In the genomic region with DNA sequence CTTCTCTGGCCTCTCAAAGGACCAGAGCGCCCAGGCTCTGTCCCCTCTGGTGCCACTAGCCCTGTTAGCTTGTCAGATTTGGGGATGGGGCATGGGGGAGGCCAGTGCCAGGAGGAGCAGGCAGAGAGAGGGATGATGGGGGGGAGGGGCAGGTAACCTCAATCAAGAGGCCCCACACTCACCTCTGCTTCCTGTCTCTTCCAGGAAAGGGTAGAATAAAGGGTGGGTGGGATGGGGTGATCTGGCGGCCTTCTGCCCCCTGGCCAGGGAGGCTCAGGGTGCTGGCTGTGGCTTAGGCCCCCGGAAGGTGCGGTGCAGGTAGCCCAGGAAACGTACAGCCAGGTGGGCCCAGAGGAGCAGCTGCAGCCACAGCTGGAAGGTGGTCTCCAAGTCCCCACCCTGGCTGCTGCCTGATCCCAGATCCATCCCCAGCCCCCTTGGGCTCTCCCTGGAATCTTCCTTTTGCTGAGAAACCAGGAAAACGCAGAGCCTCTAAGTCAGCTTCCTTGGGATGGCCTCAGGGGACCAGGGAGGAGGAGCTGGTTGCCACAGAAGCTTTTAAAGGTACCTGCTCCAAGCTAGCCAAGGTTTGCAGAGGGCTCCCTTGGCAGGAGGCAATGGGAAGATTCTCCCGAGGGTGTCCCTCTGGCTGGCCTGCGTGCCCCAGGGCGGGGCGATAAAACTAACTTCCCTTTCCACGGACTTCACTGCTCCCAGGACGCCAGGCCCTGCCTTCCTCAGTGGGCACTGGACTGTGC, we compare ENCODE assay signal across 11 cellular contexts. TPM values are rescaled to one million over a fixed set of nuclear protein-coding genes. Genes with fewer than 3 reads are reported as not detected.
DNase-seq lines count a peak whose midpoint lies in the region; ATAC-seq and TF ChIP-seq lines count a peak whose summit lies in the region.
"Had no signal": no experiment of that assay in that cellular context is flagged by ENCODE, and none has a peak within 500 bp of the region (broad histone marks: within the 10 kb centered on the region; RNA-seq: fewer than 3 reads in every experiment).

No MANE protein-coding gene starts in this region.

- no peaks in the 10 kb centered on the region for H3K27me3 Mint-ChIP-seq in MCF 10A (ENCODE audit: insufficient read depth, unreplicated experiment)

- peaks cover 2% of the 10 kb centered on the region for H3K79me1 ChIP-seq in neuronal stem cell (ENCODE audit: low read depth, low read length)

- no peak overlapping the region for H4K91ac ChIP-seq in neuronal stem cell (ENCODE audit: low read depth, low read length, poor library complexity)

- no peak overlapping the region for H3K27ac Mint-ChIP-seq in MCF 10A (ENCODE audit: low read depth, unreplicated experiment)

- no peak overlapping the region for H3K9ac ChIP-seq in neuronal stem cell (ENCODE audit: low read depth, low read length, poor library complexity)

- no peak overlapping the region for H3K4me3 Mint-ChIP-seq in MCF 10A (ENCODE audit: unreplicated experiment)

- peak overlapping the region; percentile 85 to 93 for H3K27ac ChIP-seq in breast epithelium
- H3K27ac ChIP-seq in neuronal stem cell (replicated peaks; ENCODE audit: low read length): no peak overlapping the region

- H3K27me3 ChIP-seq in breast epithelium (no peaks in the 10 kb centered on the region), neuronal stem cell (ENCODE audit: control insufficient read depth in 3 of 3, insufficient read depth in 3 of 3, low read depth in 1 of 3, low read length in 3 of 3) (no peaks in the 10 kb centered on the region)

- H2AK5ac ChIP-seq in neuronal stem cell (ENCODE audit: low read depth, low read length): no peak overlapping the region

- peak overlapping the region; percentile 19 to 61 (median 32) for H3K4me3 ChIP-seq in breast epithelium
- peak overlapping the region; percentile 39 for H3K4me3 ChIP-seq in fibroblast of the aortic adventitia (ENCODE audit: low read depth, low read length)
- H3K4me3 ChIP-seq in neuronal stem cell (ENCODE audit: low read length in 2 of 2): no peak overlapping the region

- H2BK120ac ChIP-seq in neuronal stem cell (ENCODE audit: low read depth, low read length): no peak overlapping the region

- no peak overlapping the region for H2AFZ ChIP-seq in neuronal stem cell (ENCODE audit: low read length)

- no peaks in the 10 kb centered on the region for H3K9me3 ChIP-seq in breast epithelium
- no peaks in the 10 kb centered on the region for H3K9me3 ChIP-seq in neuronal stem cell (replicated peaks in 1 of 2; ENCODE audit: control insufficient read depth in 2 of 2, insufficient read depth in 1 of 2, low read depth in 1 of 2, low read length in 2 of 2)

- H3K9me3 Mint-ChIP-seq in MCF 10A (ENCODE audit: unreplicated experiment): no peaks in the 10 kb centered on the region

- TF ChIP-seq CTCF in breast epithelium (IDR thresholded peaks at IDR 0.05) (no peak), MCF 10A (IDR thresholded peaks at IDR 0.05; ENCODE audit: unreplicated experiment) (no peak), fibroblast of the aortic adventitia (IDR thresholded peaks at IDR 0.05; ENCODE audit: insufficient read depth, low read length) (no peak)

- H3K36me3 ChIP-seq in breast epithelium: no peaks in the 10 kb centered on the region
- peaks cover 0 to 3% of the 10 kb centered on the region in 2 donors for H3K36me3 ChIP-seq in neuronal stem cell (replicated peaks in 1 of 2; ENCODE audit: control insufficient read depth in 2 of 2, insufficient read depth in 2 of 2, low read length in 2 of 2)

- WGBS in neuronal stem cell (ENCODE audit: extremely low coverage in 2 of 2, insufficient read length in 2 of 2, insufficient replicate concordance in 1 of 2), 2 donors: no CpG with 5 or more reads among the region's 12 CpGs

- no TSS peak for BruUV-seq in MCF 10A (replicated peaks; lab: Mats Ljungman, UMichigan)

- ATAC-seq in GM18502 (IDR thresholded peaks at IDR 0.05; ENCODE audit: poor library complexity, unreplicated experiment): no peak
- no peak for ATAC-seq in HG03095 (IDR thresholded peaks at IDR 0.05; ENCODE audit: unreplicated experiment)

- H3K23ac ChIP-seq in neuronal stem cell (ENCODE audit: low read depth, low read length, poor library complexity): no peak overlapping the region

- peaks cover 15% of the 10 kb centered on the region for H3K36me3 Mint-ChIP-seq in MCF 10A (ENCODE audit: insufficient read depth, unreplicated experiment)

- POLR2A ChIA-PET in MCF 10A (lab: Yijun Ruan, JAX): no interaction called here

- H3K4ac ChIP-seq in neuronal stem cell (ENCODE audit: low read length): no peak overlapping the region

- DNase-seq in breast epithelium (ENCODE audit: low spot score in 2 of 2) (no peak), MCF 10A (ENCODE audit: unreplicated experiment) (no peak), fibroblast of the aortic adventitia (ENCODE audit: low read depth) (peak; percentile 39), neuronal stem cell (ENCODE audit: low spot score) (no peak), 8988T (no peak), NCI-H446 (lab: John Stamatoyannopoulos, UW) (no peak)
- DNase-seq: activated CD4-positive, CD25-positive, alpha-beta regulatory T cell; activated naive CD4-positive, alpha-beta T cell treated with Interleukin-2 at 50 U/mL for 16 hours; stimulated activated CD4-positive, alpha-beta T cell treated with anti-CD3 and anti-CD28 coated beads, Interleukin-12 subunit alpha, Interleukin-12 subunit beta, amount 100 ng/mL, for 4 hours had no signal

- CTCF ChIA-PET in MCF 10A (lab: Yijun Ruan, JAX): interaction anchor here (0.6 to 1.0 kb wide), 3 partner anchors 33 to 276 kb away, joined by 3 to 4 read pairs (median 4); a partner anchor contains a TSS

- H3K4me1 ChIP-seq in breast epithelium (peaks cover 18 to 22% of the 10 kb centered on the region in 2 donors), neuronal stem cell (ENCODE audit: control insufficient read depth in 2 of 2, insufficient read depth in 1 of 2, low read depth in 1 of 2, low read length in 2 of 2) (peaks cover 4 to 26% of the 10 kb centered on the region in 2 donors)

- no peak for TF ChIP-seq POLR2A in breast epithelium (IDR thresholded peaks at IDR 0.05)

- no peak overlapping the region for H3K4me2 ChIP-seq in neuronal stem cell (ENCODE audit: insufficient read depth, low read length, poor library complexity, severe bottlenecking)

- H2BK5ac ChIP-seq in neuronal stem cell (ENCODE audit: low read length): no peak overlapping the region

- H3K14ac ChIP-seq in neuronal stem cell (ENCODE audit: low read length): no peak overlapping the region

- no peak overlapping the region for H2BK12ac ChIP-seq in neuronal stem cell (ENCODE audit: low read length)

- peak overlapping the region; percentile 36 for H3K18ac ChIP-seq in neuronal stem cell (ENCODE audit: low read length)

- intact Hi-C loops in breast epithelium (cut with DNase I; ENCODE audit: low total_unique reads): no loop called here
- intact Hi-C loops in MCF 10A (cut with micrococcal nuclease): no loop called here

- peaks cover 7% of the 10 kb centered on the region for H3K4me1 Mint-ChIP-seq in MCF 10A (ENCODE audit: insufficient read depth, unreplicated experiment)

- no peak overlapping the region for H2BK15ac ChIP-seq in neuronal stem cell (ENCODE audit: low read length)

- H4K8ac ChIP-seq in neuronal stem cell (ENCODE audit: low read depth, low read length): no peak overlapping the region

RNA-seq across cellular contexts. Expression of a gene that starts 5.3 kb away (rescaled TPM):
- total RNA-seq in breast epithelium (10 to 100 TPM; 27.2 to 44.8 (median 35.4) TPM), MCF 10A (2022) (44.7 and 49.8 TPM in 2 replicates), fibroblast of the aortic adventitia (ENCODE audit: low replicate concordance) (13.8 and 44.0 TPM in 2 replicates)
- 66.8 TPM for polyA plus RNA-seq in neuronal stem cell (2013, experiment 1 of 2)
- 67.2 TPM for polyA plus RNA-seq in neuronal stem cell (2013, experiment 2 of 2)

RNA-seq across cellular contexts. Expression of a gene that starts 21.7 kb away (rescaled TPM):
- total RNA-seq in breast epithelium (10 to 100 TPM; 10.8 to 15.4 (median 14.2) TPM), MCF 10A (2022) (12.9 and 19.8 TPM in 2 replicates), fibroblast of the aortic adventitia (ENCODE audit: low replicate concordance) (18.5 and 40.4 TPM in 2 replicates)
- polyA plus RNA-seq in neuronal stem cell (2013, experiment 1 of 2): 57.9 TPM
- polyA plus RNA-seq in neuronal stem cell (2013, experiment 2 of 2): 59.2 TPM

RNA-seq across cellular contexts. Expression of a gene that starts 24.2 kb away (rescaled TPM):
- 1 to 10 TPM in 2 of 3 donors, under 1 TPM in 1; 0.66 to 1.6 (median 1.2) TPM for total RNA-seq in breast epithelium
- 6.5 and 7.0 TPM in 2 replicates for total RNA-seq in MCF 10A (2022)
- 1.7 and 32.3 TPM in 2 replicates for total RNA-seq in fibroblast of the aortic adventitia (ENCODE audit: low replicate concordance)
- polyA plus RNA-seq in neuronal stem cell (2013, experiment 1 of 2): 32.1 TPM
- polyA plus RNA-seq in neuronal stem cell (2013, experiment 2 of 2): 30.3 TPM

RNA-seq across cellular contexts. Expression of a gene that starts 26.6 kb away (rescaled TPM):
- total RNA-seq in breast epithelium: not detected
- total RNA-seq in MCF 10A (2022): not detected in 2 replicates
- total RNA-seq in fibroblast of the aortic adventitia (ENCODE audit: low replicate concordance): 0.27 TPM in 1 of 2 replicates, not detected in the other
- not detected for polyA plus RNA-seq in neuronal stem cell (2013, experiment 1 of 2)
- polyA plus RNA-seq in neuronal stem cell (2013, experiment 2 of 2): not detected

RNA-seq across cellular contexts. Expression of a gene that starts 39.6 kb away (rescaled TPM):
- 1 to 10 TPM; 4.6 to 6.4 (median 5.0) TPM for total RNA-seq in breast epithelium
- total RNA-seq in MCF 10A (2022): 0.32 and 0.54 TPM in 2 replicates
- total RNA-seq in fibroblast of the aortic adventitia (ENCODE audit: low replicate concordance): 0.72 TPM in 1 of 2 replicates, not detected in the other
- polyA plus RNA-seq in neuronal stem cell (2013, experiment 1 of 2): 1.6 TPM
- 1.7 TPM for polyA plus RNA-seq in neuronal stem cell (2013, experiment 2 of 2)

Comparison
In these comparisons a context has a peak if more than half of its experiments do, and no peak if none do; other contexts are left out.
1. H3K4me3 ChIP-seq: peak in breast epithelium (3 of 3) and fibroblast of the aortic adventitia (single experiment); none in neuronal stem cell (0 of 2).